Comparison of ENCODE assay signal across 1 cellular context in the genomic region with DNA sequence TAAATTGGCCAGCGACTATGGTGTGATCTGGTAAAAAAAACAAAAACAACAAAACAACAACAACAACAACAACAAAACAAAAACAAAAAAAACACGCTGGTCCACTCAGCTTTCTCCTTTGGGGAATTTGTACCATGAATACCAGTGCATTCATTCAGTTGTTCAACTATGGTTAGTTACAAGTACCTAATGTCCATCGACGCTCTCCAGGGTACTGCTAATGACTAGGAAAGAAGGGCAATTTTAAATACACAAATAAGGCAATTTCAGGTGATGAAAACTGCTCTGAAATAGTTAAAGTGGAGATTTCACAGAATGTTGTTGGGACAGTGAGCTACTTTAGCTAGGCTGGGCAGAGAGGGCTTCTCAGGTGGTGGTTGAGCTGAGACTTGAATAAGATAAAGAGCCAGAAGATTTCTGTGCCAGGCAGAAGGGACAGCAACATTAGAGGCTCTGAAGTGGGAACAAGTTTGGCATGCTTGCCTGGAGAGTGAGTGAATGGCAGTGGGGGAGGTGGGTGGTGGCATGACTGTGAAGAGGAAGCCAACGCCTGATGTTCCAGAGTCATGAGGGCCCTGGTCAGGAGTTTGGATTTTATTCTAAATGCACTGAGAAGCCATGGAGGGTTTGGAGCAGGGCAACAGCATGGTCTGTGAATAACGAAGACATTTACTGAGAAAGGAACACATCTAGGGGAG.
TF ChIP-seq lines count a peak whose summit lies in the region.

No MANE protein-coding gene starts in this region.

TF ChIP-seq in SK-N-SH, 30 proteins besides CTCF, POLR2A, EP300 and RAD21:
- TF ChIP-seq, protein P1, sequence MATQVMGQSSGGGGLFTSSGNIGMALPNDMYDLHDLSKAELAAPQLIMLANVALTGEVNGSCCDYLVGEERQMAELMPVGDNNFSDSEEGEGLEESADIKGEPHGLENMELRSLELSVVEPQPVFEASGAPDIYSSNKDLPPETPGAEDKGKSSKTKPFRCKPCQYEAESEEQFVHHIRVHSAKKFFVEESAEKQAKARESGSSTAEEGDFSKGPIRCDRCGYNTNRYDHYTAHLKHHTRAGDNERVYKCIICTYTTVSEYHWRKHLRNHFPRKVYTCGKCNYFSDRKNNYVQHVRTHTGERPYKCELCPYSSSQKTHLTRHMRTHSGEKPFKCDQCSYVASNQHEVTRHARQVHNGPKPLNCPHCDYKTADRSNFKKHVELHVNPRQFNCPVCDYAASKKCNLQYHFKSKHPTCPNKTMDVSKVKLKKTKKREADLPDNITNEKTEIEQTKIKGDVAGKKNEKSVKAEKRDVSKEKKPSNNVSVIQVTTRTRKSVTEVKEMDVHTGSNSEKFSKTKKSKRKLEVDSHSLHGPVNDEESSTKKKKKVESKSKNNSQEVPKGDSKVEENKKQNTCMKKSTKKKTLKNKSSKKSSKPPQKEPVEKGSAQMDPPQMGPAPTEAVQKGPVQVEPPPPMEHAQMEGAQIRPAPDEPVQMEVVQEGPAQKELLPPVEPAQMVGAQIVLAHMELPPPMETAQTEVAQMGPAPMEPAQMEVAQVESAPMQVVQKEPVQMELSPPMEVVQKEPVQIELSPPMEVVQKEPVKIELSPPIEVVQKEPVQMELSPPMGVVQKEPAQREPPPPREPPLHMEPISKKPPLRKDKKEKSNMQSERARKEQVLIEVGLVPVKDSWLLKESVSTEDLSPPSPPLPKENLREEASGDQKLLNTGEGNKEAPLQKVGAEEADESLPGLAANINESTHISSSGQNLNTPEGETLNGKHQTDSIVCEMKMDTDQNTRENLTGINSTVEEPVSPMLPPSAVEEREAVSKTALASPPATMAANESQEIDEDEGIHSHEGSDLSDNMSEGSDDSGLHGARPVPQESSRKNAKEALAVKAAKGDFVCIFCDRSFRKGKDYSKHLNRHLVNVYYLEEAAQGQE (IDR thresholded peaks at IDR 0.05; ENCODE audit: low read depth, low read length) = peak; percentile 88
- TF ChIP-seq GATA2 (CRISPR knock-in tag; IDR thresholded peaks at IDR 0.05) (no peak), POLR2AphosphoS5 (IDR thresholded peaks at IDR 0.05; ENCODE audit: low read depth, low read length) (no peak)
